ENCODE assay signal across 8 cellular contexts in the genomic region with DNA sequence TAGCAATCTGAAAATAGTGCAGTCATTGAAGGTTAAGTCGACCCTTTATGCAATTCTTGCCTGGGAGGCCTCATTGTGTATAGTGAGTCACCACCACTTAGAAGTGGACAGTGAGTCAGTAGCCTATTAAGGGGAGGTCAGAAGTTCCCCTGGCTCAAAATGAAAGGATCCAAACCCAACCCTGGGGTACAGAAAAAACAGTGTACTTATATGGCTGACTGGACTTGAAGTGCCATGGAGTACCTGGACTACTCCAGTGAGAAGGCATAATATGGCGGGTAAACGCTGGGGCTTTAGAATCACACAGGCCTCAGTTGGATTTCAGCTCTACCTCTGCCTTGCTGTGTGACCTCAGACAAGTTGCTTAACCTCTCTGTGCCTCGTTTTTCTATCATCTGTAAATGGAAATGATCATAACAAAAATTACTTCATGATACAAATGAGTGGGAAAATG. TPM values are rescaled to one million over a fixed set of nuclear protein-coding genes. Genes with fewer than 3 reads are reported as not detected.
DNase-seq lines count a peak whose midpoint lies in the region; ATAC-seq and TF ChIP-seq lines count a peak whose summit lies in the region.

No MANE protein-coding gene starts in this region.

- no peaks in the 10 kb centered on the region for H4K20me1 ChIP-seq in fibroblast of lung (ENCODE audit: control insufficient read depth, extremely low read depth, insufficient read depth, low read length)

- H3K4me3 ChIP-seq in Panc1 (ENCODE audit: low read depth in 2 of 2, low read length in 2 of 2) (no peak overlapping the region), fibroblast of lung (replicated peaks in 1 of 4; ENCODE audit: control extremely low read depth in 1 of 4, insufficient read depth in 1 of 4, low read depth in 3 of 4, low read length in 4 of 4) (no peak overlapping the region), skeletal muscle cell (ENCODE audit: low read depth, low read length) (no peak overlapping the region)

- DNase-seq in GM03348 (ENCODE audit: low spot score) (peak; percentile 84), Panc1 (ENCODE audit: low read depth, low spot score) (peak; percentile 58), fibroblast of lung (ENCODE audit: low read depth in 2 of 2) (peak; percentile 98), skeletal muscle cell (ENCODE audit: low read depth) (peak; percentile 90), cerebellum (ENCODE audit: low spot score) (no peak)

- no peak overlapping the region for H3K27ac ChIP-seq in Panc1 (ENCODE audit: low read length)
- peak overlapping the region; percentile 70 for H3K27ac ChIP-seq in fibroblast of lung (ENCODE audit: insufficient read depth, low read length)

- intact Hi-C loops in Panc1 (cut with micrococcal nuclease; ENCODE audit: unreplicated experiment), result no loop called here

- POLR2A ChIA-PET in Panc1 (lab: Charles Lee), result no interaction called here

- peak overlapping the region; percentile 68 for H3K4me2 ChIP-seq in fibroblast of lung (ENCODE audit: extremely low read depth, insufficient read depth, low read length)

- CTCF ChIA-PET in Panc1 (lab: Charles Lee), result no interaction called here

- TF ChIP-seq CTCF in Panc1 (IDR thresholded peaks at IDR 0.05) (no peak), fibroblast of lung (conservative IDR thresholded peaks at IDR 0.05 in 1 of 2, IDR thresholded peaks at IDR 0.05 in 1 of 2; ENCODE audit: low read depth in 1 of 2, low read length in 2 of 2) (no peak)

- H3K4me1 ChIP-seq in Panc1 (ENCODE audit: control insufficient read depth, insufficient read depth, low read length) (peaks cover 31% of the 10 kb centered on the region), fibroblast of lung (ENCODE audit: control insufficient read depth, extremely low read depth, insufficient read depth, low read length) (peaks cover 12% of the 10 kb centered on the region)

- H3K27me3 ChIP-seq in Panc1 (ENCODE audit: control insufficient read depth, insufficient read depth, low read length) (peaks cover 2% of the 10 kb centered on the region; the same call in 1 of the 2 replicates), fibroblast of lung (ENCODE audit: control insufficient read depth, insufficient read depth, low read length) (no peaks in the 10 kb centered on the region)

- H3K36me3 ChIP-seq in Panc1 (ENCODE audit: control insufficient read depth, insufficient read depth, low read length) (no peaks in the 10 kb centered on the region), fibroblast of lung (ENCODE audit: control insufficient read depth, insufficient read depth, low read length) (no peaks in the 10 kb centered on the region)

- in situ Hi-C loops in Panc1 (cut with HindIII; ENCODE audit: low pct_unique_long_range_greater_than_20kb, low sequenced_read_pairs), result no loop called here

- no peak overlapping the region for H3K9ac ChIP-seq in fibroblast of lung (ENCODE audit: insufficient read depth, low read length)

- H3K79me2 ChIP-seq in fibroblast of lung (ENCODE audit: control insufficient read depth, insufficient read depth, low read length), result no peaks in the 10 kb centered on the region

- H3K9me3 ChIP-seq in Panc1 (ENCODE audit: control insufficient read depth, insufficient read depth, low read depth, low read length) (no peaks in the 10 kb centered on the region), fibroblast of lung (ENCODE audit: control insufficient read depth, insufficient read depth, low read depth, low read length) (no peaks in the 10 kb centered on the region)

- peak; percentile 74 for ATAC-seq in Panc1
- no peak for ATAC-seq in GM18870 (IDR thresholded peaks at IDR 0.05; ENCODE audit: unreplicated experiment)
- ATAC-seq in HG02981 (IDR thresholded peaks at IDR 0.05; ENCODE audit: unreplicated experiment), result no peak
- no peak for ATAC-seq in HG02642 (IDR thresholded peaks at IDR 0.05; ENCODE audit: poor library complexity, unreplicated experiment)

- no TSS peak for BruUV-seq in Panc1 (replicated peaks; lab: Mats Ljungman, UMichigan)

- H2AFZ ChIP-seq in fibroblast of lung (ENCODE audit: low read length), result no peak overlapping the region

RNA-seq across cellular contexts. Expression of gene BCL9, which starts 2.2 kb away (rescaled TPM):
- total RNA-seq in Panc1 (2021; ENCODE audit: unreplicated experiment) (25.1 TPM), fibroblast of lung (2.6 and 5.4 TPM in 2 replicates), cerebellum (13.2 TPM)
- polyA plus RNA-seq in Panc1 (2012; ENCODE audit: insufficient read length), result 13.8 TPM
- polyA plus RNA-seq in fibroblast of lung, result 4.8 and 9.7 TPM in 2 replicates
- polyA plus RNA-seq in fibroblast of lung (2012), result 8.1 and 9.7 TPM in 2 replicates
- polyA minus RNA-seq in fibroblast of lung (ENCODE audit: low replicate concordance), result 7.5 and 10.4 TPM in 2 replicates
